Comparison of ENCODE assay signal across 16 cellular contexts in the genomic region with DNA sequence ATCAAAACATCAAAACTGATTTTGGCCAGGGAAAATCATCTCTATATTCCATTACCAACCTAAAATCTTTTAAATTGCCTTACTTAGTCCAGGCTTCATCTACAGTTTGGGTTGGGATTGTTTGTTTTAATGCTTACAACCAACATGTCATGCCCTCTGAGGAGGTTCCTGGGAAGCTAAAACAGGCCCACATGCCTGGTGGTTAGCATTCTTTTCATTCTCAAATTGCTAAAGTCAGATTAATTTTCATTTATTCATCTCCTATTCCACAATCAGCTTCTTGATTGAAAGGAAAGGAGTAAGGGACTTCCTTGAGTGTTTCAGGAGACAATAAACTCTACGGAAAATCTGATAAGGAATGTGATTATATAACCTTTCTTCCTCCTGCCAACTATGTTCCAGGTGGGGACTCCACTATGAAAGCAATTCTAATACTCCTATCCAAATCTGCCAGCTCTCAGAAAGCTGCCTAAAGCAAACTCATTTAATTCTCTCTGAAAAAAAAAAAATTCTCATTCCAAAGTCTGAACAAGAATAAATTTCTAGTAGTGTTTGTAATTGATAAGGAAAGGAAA. TPM values are rescaled to one million over a fixed set of nuclear protein-coding genes. Genes with fewer than 3 reads are reported as not detected.
A peak's percentile ranks its signal among the peaks of the same experiment; 100 is the strongest.
DNase-seq lines count a peak whose midpoint lies in the region; ATAC-seq and TF ChIP-seq lines count a peak whose summit lies in the region.
"Had no signal": no experiment of that assay in that cellular context is flagged by ENCODE, and none has a peak within 500 bp of the region (broad histone marks: within the 10 kb centered on the region; RNA-seq: fewer than 3 reads in every experiment).

No MANE protein-coding gene starts in this region.

- H3K23ac ChIP-seq in mesenchymal stem cell (ENCODE audit: low read length in 2 of 2) = no peak overlapping the region

- no peaks in the 10 kb centered on the region; the same call in 1 of the 2 replicates for H4K20me1 ChIP-seq in MM.1S (ENCODE audit: insufficient read depth, low read length)

- TF ChIP-seq CTCF in body of pancreas (IDR thresholded peaks at IDR 0.05) (no peak), MM.1S (IDR thresholded peaks at IDR 0.05; ENCODE audit: low read length) (no peak), GM10266 (IDR thresholded peaks at IDR 0.05; ENCODE audit: control insufficient read depth, insufficient read depth, low read depth, missing control alignments) (no peak)

- H2AFZ ChIP-seq in mesenchymal stem cell (ENCODE audit: low read depth, low read length) (no peak overlapping the region), MM.1S (ENCODE audit: low read length) (no peak overlapping the region)

- H3K9ac ChIP-seq in mesenchymal stem cell (ENCODE audit: low read length) = no peak overlapping the region
- no peak overlapping the region for H3K9ac ChIP-seq in MM.1S (ENCODE audit: low read length)

- no peak overlapping the region for H2BK12ac ChIP-seq in mesenchymal stem cell (ENCODE audit: low read length in 2 of 2)

- no peak overlapping the region for H2BK15ac ChIP-seq in mesenchymal stem cell (ENCODE audit: low read depth, poor library complexity, severe bottlenecking)

- H3K14ac ChIP-seq in mesenchymal stem cell (ENCODE audit: low read length in 2 of 2) = no peak overlapping the region

- no peak overlapping the region for H2BK120ac ChIP-seq in mesenchymal stem cell (ENCODE audit: low read depth, low read length)

- H3K4me1 ChIP-seq in body of pancreas (peaks cover 64% of the 10 kb centered on the region), mesenchymal stem cell (ENCODE audit: control insufficient read depth, insufficient read depth, low read depth, low read length) (peaks cover 14% of the 10 kb centered on the region), MM.1S (ENCODE audit: low read length) (peaks cover 4% of the 10 kb centered on the region; the same call in 1 of the 2 replicates)

- no peak overlapping the region for H3K4ac ChIP-seq in mesenchymal stem cell (ENCODE audit: low read depth in 1 of 2, low read length in 2 of 2)

- no peaks in the 10 kb centered on the region for H3K9me3 Mint-ChIP-seq in T-helper 2 cell treated with Interferon-gamma antibody and Interleukin-4, amounts not matched to agents 5 μg/mL and 100 μg/mL, for 36 hours
- H3K9me3 Mint-ChIP-seq: dendritic cell treated with granulocyte-macrophage colony-stimulating factor and Interleukin-4, amounts not matched to agents 40 ng/mL and 50 ng/mL, for 4 days; immature natural killer cell had no signal

- no peak overlapping the region for H2AK5ac ChIP-seq in mesenchymal stem cell (ENCODE audit: low read length, severe bottlenecking)

- H3F3A ChIP-seq in MM.1S (ENCODE audit: insufficient read depth, low read length) = no peaks in the 10 kb centered on the region

- no peak overlapping the region for H3K27ac Mint-ChIP-seq in T-helper 2 cell treated with Interferon-gamma antibody and Interleukin-4, amounts not matched to agents 5 μg/mL and 100 μg/mL, for 36 hours
- H3K27ac Mint-ChIP-seq: dendritic cell treated with granulocyte-macrophage colony-stimulating factor and Interleukin-4, amounts not matched to agents 40 ng/mL and 50 ng/mL, for 4 days had no signal

- no peaks in the 10 kb centered on the region for H3K9me2 ChIP-seq in MM.1S (replicated peaks; ENCODE audit: insufficient read depth, low read length)

- H3K4me2 ChIP-seq in mesenchymal stem cell (ENCODE audit: low read length, poor library complexity, severe bottlenecking) (no peak overlapping the region), MM.1S (ENCODE audit: low read depth, low read length) (no peak overlapping the region)

- DNase-seq in AG08395 (ENCODE audit: low spot score) = peak; percentile 33
- peak; percentile 33 for DNase-seq in LHCN-M2 (ENCODE audit: low read depth)
- DNase-seq in body of pancreas = no peak
- no peak for DNase-seq in mesenchymal stem cell
- no peak for DNase-seq in T-helper 2 cell treated with Interferon-gamma antibody and Interleukin-4, amounts not matched to agents 5 μg/mL and 100 μg/mL, for 36 hours (ENCODE audit: low spot score)
- DNase-seq in MM.1S = no peak
- DNase-seq in GM10266 (ENCODE audit: extremely low spot score) = no peak
- DNase-seq in midbrain (lab: John Stamatoyannopoulos, UW) = no peak
- DNase-seq: foreskin keratinocyte, immature natural killer cell, NCI-H1930, NCI-H774 had no signal

- peak; percentile 41 for ATAC-seq in body of pancreas
- ATAC-seq: foreskin keratinocyte, K562, Right ventricle myocardium inferior had no signal

- H3K4me3 Mint-ChIP-seq in T-helper 2 cell treated with Interferon-gamma antibody and Interleukin-4, amounts not matched to agents 5 μg/mL and 100 μg/mL, for 36 hours = no peak overlapping the region
- H3K4me3 Mint-ChIP-seq: B cell; dendritic cell treated with granulocyte-macrophage colony-stimulating factor and Interleukin-4, amounts not matched to agents 40 ng/mL and 50 ng/mL, for 4 days had no signal

- H3K36me3 ChIP-seq in body of pancreas (replicated peaks in 1 of 2; ENCODE audit: insufficient read depth in 1 of 2, low read depth in 2 of 2) (no peaks in the 10 kb centered on the region), mesenchymal stem cell (ENCODE audit: control insufficient read depth in 1 of 2, insufficient read depth in 2 of 2, low read depth in 1 of 2, low read length in 2 of 2) (no peaks in the 10 kb centered on the region), MM.1S (replicated peaks; ENCODE audit: insufficient read depth, low read length) (no peaks in the 10 kb centered on the region)

- peaks cover 87% of the 10 kb centered on the region for H3K79me2 ChIP-seq in MM.1S (ENCODE audit: low read length)

- TF ChIP-seq POLR2A in body of pancreas (IDR thresholded peaks at IDR 0.05) = no peak

- H3K27me3 Mint-ChIP-seq in T-helper 2 cell treated with Interferon-gamma antibody and Interleukin-4, amounts not matched to agents 5 μg/mL and 100 μg/mL, for 36 hours (ENCODE audit: low read depth) = no peaks in the 10 kb centered on the region
- H3K27me3 Mint-ChIP-seq: B cell; dendritic cell treated with granulocyte-macrophage colony-stimulating factor and Interleukin-4, amounts not matched to agents 40 ng/mL and 50 ng/mL, for 4 days had no signal

- peaks cover 3% of the 10 kb centered on the region for H3K79me1 ChIP-seq in mesenchymal stem cell (replicated peaks; ENCODE audit: low read length, poor library complexity, severe bottlenecking)

- no peak overlapping the region for H2BK5ac ChIP-seq in mesenchymal stem cell (ENCODE audit: low read depth, low read length, poor library complexity, severe bottlenecking)

- peaks cover 24% of the 10 kb centered on the region for H3K4me1 Mint-ChIP-seq in T-helper 2 cell treated with Interferon-gamma antibody and Interleukin-4, amounts not matched to agents 5 μg/mL and 100 μg/mL, for 36 hours (ENCODE audit: low read depth)

- no peak overlapping the region for H3K18ac ChIP-seq in mesenchymal stem cell (ENCODE audit: low read depth in 1 of 2, low read length in 2 of 2)

- H3K9me3 ChIP-seq in body of pancreas = no peaks in the 10 kb centered on the region
- H3K9me3 ChIP-seq in mesenchymal stem cell (ENCODE audit: control insufficient read depth, low read length) = no peaks in the 10 kb centered on the region
- no peaks in the 10 kb centered on the region for H3K9me3 ChIP-seq in MM.1S (replicated peaks; ENCODE audit: insufficient read depth, low read length)

- intact Hi-C loops in body of pancreas (cut with DNase I) = no loop called here

- WGBS in body of pancreas, 2 donors = 13% methylated on average over 1 of the region's 1 CpG
- no CpG with 5 or more reads among the region's 1 CpG for WGBS in mesenchymal stem cell

- H3K4me3 ChIP-seq in body of pancreas (no peak overlapping the region), mesenchymal stem cell (ENCODE audit: insufficient read depth in 1 of 2, low read depth in 1 of 2, low read length in 2 of 2) (no peak overlapping the region), MM.1S (ENCODE audit: low read length) (no peak overlapping the region)
- H3K4me3 ChIP-seq: K562 had no signal

- no peak overlapping the region for H4K91ac ChIP-seq in mesenchymal stem cell (ENCODE audit: low read length)

- no peak overlapping the region for H4K8ac ChIP-seq in mesenchymal stem cell (ENCODE audit: low read length)

- H3K36me3 Mint-ChIP-seq in T-helper 2 cell treated with Interferon-gamma antibody and Interleukin-4, amounts not matched to agents 5 μg/mL and 100 μg/mL, for 36 hours (ENCODE audit: low read depth) = no peaks in the 10 kb centered on the region
- H3K36me3 Mint-ChIP-seq: immature natural killer cell had no signal

- peak overlapping the region in 3 of 4 donors; percentile 20 to 63 (median 58) for H3K27ac ChIP-seq in body of pancreas
- H3K27ac ChIP-seq in mesenchymal stem cell (ENCODE audit: low read length, poor library complexity, severe bottlenecking) = peak overlapping the region; percentile 33
- H3K27ac ChIP-seq in MM.1S (ENCODE audit: low read length) = no peak overlapping the region
- H3K27ac ChIP-seq: foreskin keratinocyte had no signal

- H3K27me3 ChIP-seq in body of pancreas = no peaks in the 10 kb centered on the region
- H3K27me3 ChIP-seq in mesenchymal stem cell (ENCODE audit: control insufficient read depth in 1 of 2, insufficient read depth in 1 of 2, low read length in 2 of 2) = no peaks in the 10 kb centered on the region
- no peaks in the 10 kb centered on the region for H3K27me3 ChIP-seq in MM.1S (replicated peaks; ENCODE audit: insufficient read depth, low read length)
- H3K27me3 ChIP-seq: foreskin keratinocyte had no signal

RNA-seq across cellular contexts. Expression of a gene that starts 30.8 kb away (rescaled TPM):
- total RNA-seq in LHCN-M2 (2014; rRNA removed) (26.6 and 50.1 TPM in 2 replicates), body of pancreas (10 to 100 TPM; 47.0 to 71.5 TPM)
- 18.0 TPM for polyA plus RNA-seq in LHCN-M2 (2012)
- polyA plus RNA-seq in mesenchymal stem cell (2013, experiment 1 of 2) = 17.0 TPM
- 16.5 TPM for polyA plus RNA-seq in mesenchymal stem cell (2013, experiment 2 of 2)

Comparison
In these comparisons a context has a peak if more than half of its experiments do, and no peak if none do; other contexts are left out.
1. DNase-seq: peak in AG08395 (single experiment) and LHCN-M2 (single experiment); none in body of pancreas (0 of 4), mesenchymal stem cell (single experiment), T-helper 2 cell treated with Interferon-gamma antibody and Interleukin-4, amounts not matched to agents 5 μg/mL and 100 μg/mL, for 36 hours (single experiment), MM.1S (single experiment), GM10266 (single experiment) and midbrain (single experiment).